In the genomic region with DNA sequence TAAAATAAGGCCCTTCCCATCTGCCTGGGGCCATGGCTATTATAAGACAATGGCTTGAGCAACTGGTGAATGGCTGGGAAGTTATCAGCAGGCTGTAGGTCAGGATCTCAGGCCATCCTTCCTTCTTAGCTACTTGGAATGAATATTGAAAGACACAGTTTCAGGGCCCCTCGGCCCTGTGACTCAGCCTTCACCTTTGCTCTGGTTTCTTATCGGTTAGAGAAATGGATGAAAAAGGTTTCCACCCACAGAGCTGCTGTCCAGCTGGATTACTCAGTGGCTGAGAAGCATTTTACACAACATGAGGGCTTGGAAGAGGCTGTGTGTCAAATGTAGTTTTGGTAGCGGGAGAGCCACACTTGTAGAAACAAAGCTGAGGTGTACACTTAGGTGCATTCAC, we compare ENCODE assay signal across 1 cellular context.
A peak's percentile ranks its signal among the peaks of the same experiment; 100 is the strongest.
TF ChIP-seq lines count a peak whose summit lies in the region.

No MANE protein-coding gene starts in this region.

TF ChIP-seq in HepG2, 621 proteins besides CTCF, POLR2A, EP300 and RAD21 (continued from another document):
- TF ChIP-seq, protein P1, sequence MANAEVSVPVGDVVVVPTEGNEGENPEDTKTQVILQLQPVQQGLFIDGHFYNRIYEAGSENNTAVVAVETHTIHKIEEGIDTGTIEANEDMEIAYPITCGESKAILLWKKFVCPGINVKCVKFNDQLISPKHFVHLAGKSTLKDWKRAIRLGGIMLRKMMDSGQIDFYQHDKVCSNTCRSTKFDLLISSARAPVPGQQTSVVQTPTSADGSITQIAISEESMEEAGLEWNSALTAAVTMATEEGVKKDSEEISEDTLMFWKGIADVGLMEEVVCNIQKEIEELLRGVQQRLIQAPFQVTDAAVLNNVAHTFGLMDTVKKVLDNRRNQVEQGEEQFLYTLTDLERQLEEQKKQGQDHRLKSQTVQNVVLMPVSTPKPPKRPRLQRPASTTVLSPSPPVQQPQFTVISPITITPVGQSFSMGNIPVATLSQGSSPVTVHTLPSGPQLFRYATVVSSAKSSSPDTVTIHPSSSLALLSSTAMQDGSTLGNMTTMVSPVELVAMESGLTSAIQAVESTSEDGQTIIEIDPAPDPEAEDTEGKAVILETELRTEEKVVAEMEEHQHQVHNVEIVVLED (CRISPR knock-in tag; IDR thresholded peaks at IDR 0.05; ENCODE audit: borderline replicate concordance) = 0 out of 2 replicates have a peak, but pooled peaks have one; percentile 23
- TF ChIP-seq DNMT1 (CRISPR knock-in tag; IDR thresholded peaks at IDR 0.05) = no peak
- TF ChIP-seq, protein P2, sequence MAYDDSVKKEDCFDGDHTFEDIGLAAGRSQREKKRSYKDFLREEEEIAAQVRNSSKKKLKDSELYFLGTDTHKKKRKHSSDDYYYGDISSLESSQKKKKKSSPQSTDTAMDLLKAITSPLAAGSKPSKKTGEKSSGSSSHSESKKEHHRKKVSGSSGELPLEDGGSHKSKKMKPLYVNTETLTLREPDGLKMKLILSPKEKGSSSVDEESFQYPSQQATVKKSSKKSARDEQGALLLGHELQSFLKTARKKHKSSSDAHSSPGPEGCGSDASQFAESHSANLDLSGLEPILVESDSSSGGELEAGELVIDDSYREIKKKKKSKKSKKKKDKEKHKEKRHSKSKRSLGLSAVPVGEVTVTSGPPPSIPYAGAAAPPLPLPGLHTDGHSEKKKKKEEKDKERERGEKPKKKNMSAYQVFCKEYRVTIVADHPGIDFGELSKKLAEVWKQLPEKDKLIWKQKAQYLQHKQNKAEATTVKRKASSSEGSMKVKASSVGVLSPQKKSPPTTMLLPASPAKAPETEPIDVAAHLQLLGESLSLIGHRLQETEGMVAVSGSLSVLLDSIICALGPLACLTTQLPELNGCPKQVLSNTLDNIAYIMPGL (CRISPR knock-in tag; IDR thresholded peaks at IDR 0.05; ENCODE audit: borderline replicate concordance in 1 of 2, low read depth in 1 of 2) = no peak
- 0 out of 2 replicates have a peak, but pooled peaks have one; percentile 37 for TF ChIP-seq KMT2A (CRISPR knock-in tag; IDR thresholded peaks at IDR 0.05)
